Comparison of ENCODE assay signal across 8 cellular contexts in the genomic region with DNA sequence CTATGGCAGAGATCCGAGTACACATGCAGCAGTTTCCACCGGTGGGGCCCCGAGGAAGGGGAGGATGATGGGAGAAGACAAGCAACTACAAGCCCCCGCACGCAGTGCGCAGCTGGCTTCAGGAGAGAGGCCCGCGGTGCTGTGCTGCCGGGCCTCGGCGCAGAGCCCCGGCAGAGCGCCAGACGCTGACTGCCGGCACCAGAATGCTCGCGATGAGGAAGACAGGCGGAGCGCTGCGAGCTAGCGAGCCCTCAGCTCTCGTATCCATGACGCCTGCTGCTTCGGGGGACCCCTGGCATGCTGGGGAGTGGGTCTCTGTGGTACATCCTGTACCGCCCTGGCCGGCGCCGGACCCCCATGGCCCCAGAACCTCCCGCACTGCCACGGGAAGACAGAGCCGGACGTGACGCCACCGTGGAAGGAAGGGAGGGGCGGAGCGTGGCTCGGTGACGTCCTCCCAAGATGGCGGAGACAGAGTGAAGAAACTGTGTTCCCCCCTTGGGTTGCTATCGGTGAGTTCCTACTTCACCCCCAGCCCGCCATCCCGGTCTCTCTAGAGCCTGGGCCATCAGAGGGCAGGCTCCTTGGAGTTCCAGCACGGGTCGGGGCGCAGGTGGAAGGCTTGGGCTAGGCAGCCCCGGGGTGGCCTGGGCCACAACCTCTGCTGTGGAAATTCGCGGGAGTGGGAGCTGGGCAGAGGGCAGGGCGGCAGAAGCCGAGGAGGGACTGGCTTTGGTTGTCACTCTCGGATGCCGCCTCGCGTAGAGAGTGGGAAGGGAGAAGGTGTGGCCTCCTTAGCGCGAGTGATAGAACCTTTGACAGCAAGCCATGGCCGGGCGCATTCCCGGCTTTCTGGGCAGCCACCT. TPM values are rescaled to one million over a fixed set of nuclear protein-coding genes. Genes with fewer than 3 reads are reported as not detected.
A peak's percentile ranks its signal among the peaks of the same experiment; 100 is the strongest.
DNase-seq lines count a peak whose midpoint lies in the region; ATAC-seq and TF ChIP-seq lines count a peak whose summit lies in the region.

Gene MYNN, plus strand, starts transcription at position 446 of the 866 bp plus-strand sequence. CDS start 900 bp downstream, outside the sequence.

- intact Hi-C loops in CD14-positive monocyte (cut with micrococcal nuclease) (loop anchor here (5.0 kb wide), 1 partner anchor 584 kb away; the partner anchor contains the start of gene SKIL (in 2 of the 2)), lower lobe of right lung (cut with DNase I) (no loop called here)

- no peaks in the 10 kb centered on the region for H3K9me3 ChIP-seq in lower lobe of right lung

- peaks cover 25% of the 10 kb centered on the region for H3K4me1 ChIP-seq in lower lobe of right lung

- H3K4me3 Mint-ChIP-seq in CD14-positive monocyte, result peak within 1 kb of the TSS; percentile 96 to 97
- H3K4me3 Mint-ChIP-seq in activated CD4-positive, alpha-beta memory T cell treated with anti-CD3 and anti-CD28 coated beads, Interleukin-2, amount 10 ng/mL, durations not matched to agents 7 days and 5 days, result peak within 1 kb of the TSS; percentile 93

- peaks cover 0 to 4% (median 0%) of the 10 kb centered on the region in 7 donors for H3K9me3 Mint-ChIP-seq in CD14-positive monocyte
- H3K9me3 Mint-ChIP-seq in activated CD4-positive, alpha-beta memory T cell treated with anti-CD3 and anti-CD28 coated beads, Interleukin-2, amount 10 ng/mL, durations not matched to agents 7 days and 5 days, result no peaks in the 10 kb centered on the region

- POLR2A ChIA-PET in activated CD4-positive, alpha-beta memory T cell treated with anti-CD3 and anti-CD28 coated beads, Interleukin-2, amount 10 ng/mL, durations not matched to agents 7 days and 5 days (lab: Charles Lee), result interaction anchor here (0.6 to 3.7 kb wide), 21 partner anchors 8 to 585 kb away, joined by 3 to 83 read pairs (median 4); partner anchors contain the start of genes LRRC34, LRRIQ4, PHC3 and SEC62

- H3K4me1 Mint-ChIP-seq in CD14-positive monocyte, result peaks cover 23% of the 10 kb centered on the region
- peaks cover 43% of the 10 kb centered on the region for H3K4me1 Mint-ChIP-seq in activated CD4-positive, alpha-beta memory T cell treated with anti-CD3 and anti-CD28 coated beads, Interleukin-2, amount 10 ng/mL, durations not matched to agents 7 days and 5 days

- H3K27ac ChIP-seq in lower lobe of right lung, result peak within 1 kb of the TSS; percentile 99

- peak within 1 kb of the TSS; percentile 98 to 99 (median 99) for H3K27ac Mint-ChIP-seq in CD14-positive monocyte
- peak within 1 kb of the TSS; percentile 100 for H3K27ac Mint-ChIP-seq in activated CD4-positive, alpha-beta memory T cell treated with anti-CD3 and anti-CD28 coated beads, Interleukin-2, amount 10 ng/mL, durations not matched to agents 7 days and 5 days

- ATAC-seq in GM19372 (IDR thresholded peaks at IDR 0.05; ENCODE audit: low read depth, unreplicated experiment) (peak; percentile 74), HG03558 (IDR thresholded peaks at IDR 0.05; ENCODE audit: extremely low read depth, unreplicated experiment) (peak; percentile 56), lower lobe of right lung (peak; percentile 95 to 96)

- peaks cover 40% of the 10 kb centered on the region for H3K36me3 ChIP-seq in lower lobe of right lung

- no peaks in the 10 kb centered on the region for H3K27me3 ChIP-seq in lower lobe of right lung (ENCODE audit: low read depth)

- H3K27me3 Mint-ChIP-seq in CD14-positive monocyte (ENCODE audit: low read depth in 3 of 3), result peaks cover 0 to 4% (median 4%) of the 10 kb centered on the region in 3 donors
- no peaks in the 10 kb centered on the region for H3K27me3 Mint-ChIP-seq in activated CD4-positive, alpha-beta memory T cell treated with anti-CD3 and anti-CD28 coated beads, Interleukin-2, amount 10 ng/mL, durations not matched to agents 7 days and 5 days

- H3K36me3 Mint-ChIP-seq in CD14-positive monocyte, result peaks cover 23 to 29% of the 10 kb centered on the region in 2 donors
- H3K36me3 Mint-ChIP-seq in activated CD4-positive, alpha-beta memory T cell treated with anti-CD3 and anti-CD28 coated beads, Interleukin-2, amount 10 ng/mL, durations not matched to agents 7 days and 5 days (ENCODE audit: low read depth), result peaks cover 41% of the 10 kb centered on the region

- peak; percentile 88 for DNase-seq in CD14-positive monocyte (ENCODE audit: low spot score)
- peak; percentile 79 for DNase-seq in NCI-H82 treated with DMSO at 0.1 percent for 48 hours (lab: John Stamatoyannopoulos, UW; ENCODE audit: unreplicated experiment)
- peak; percentile 93 for DNase-seq in activated CD4-positive, alpha-beta memory T cell treated with anti-CD3 and anti-CD28 coated beads, Interleukin-2, amount 10 ng/mL, durations not matched to agents 7 days and 5 days
- DNase-seq in ecto neural progenitor cell (ENCODE audit: low spot score), result peak; percentile 91
- peak; percentile 94 for DNase-seq in lower lobe of right lung
- DNase-seq in stimulated activated CD4-positive, alpha-beta T cell treated with anti-CD3 and anti-CD28 coated beads, TNF-alpha, amount 100 ng/mL, for 4 hours (ENCODE audit: low read depth in 3 of 3), result peak; percentile 86 to 88 (median 88)

- CTCF ChIA-PET in activated CD4-positive, alpha-beta memory T cell treated with anti-CD3 and anti-CD28 coated beads, Interleukin-2, amount 10 ng/mL, durations not matched to agents 7 days and 5 days (lab: Charles Lee), result interaction anchor here (0.7 to 3.3 kb wide), 5 partner anchors 8 to 41 kb away, joined by 3 to 29 read pairs (median 7); partner anchors contain the start of genes LRRC34 and LRRIQ4

- peak within 1 kb of the TSS; percentile 95 for H3K4me3 ChIP-seq in lower lobe of right lung

- peak; percentile 25 for TF ChIP-seq CTCF in CD14-positive monocyte (IDR thresholded peaks at IDR 0.05)
- peak; percentile 21 for TF ChIP-seq CTCF in lower lobe of right lung (IDR thresholded peaks at IDR 0.05)

RNA-seq across cellular contexts. Expression of gene MYNN, which starts in this region (rescaled TPM):
- 1 to 10 TPM; 8.7 to 9.0 TPM for polyA plus RNA-seq in CD14-positive monocyte
- 10 to 100 TPM; 14.9 to 15.6 TPM for total RNA-seq in activated CD4-positive, alpha-beta memory T cell treated with anti-CD3 and anti-CD28 coated beads, Interleukin-2, amount 10 ng/mL, durations not matched to agents 7 days and 5 days
- 15.0 TPM for total RNA-seq in lower lobe of right lung

Comparison
In these comparisons a context has a peak if more than half of its experiments do, and no peak if none do; other contexts are left out.
1. Peak in every context shown above with its lines: DNase-seq, ATAC-seq, H3K4me3 ChIP-seq and H3K27ac ChIP-seq.